Comparison of ENCODE assay signal across 8 cellular contexts in the genomic region with DNA sequence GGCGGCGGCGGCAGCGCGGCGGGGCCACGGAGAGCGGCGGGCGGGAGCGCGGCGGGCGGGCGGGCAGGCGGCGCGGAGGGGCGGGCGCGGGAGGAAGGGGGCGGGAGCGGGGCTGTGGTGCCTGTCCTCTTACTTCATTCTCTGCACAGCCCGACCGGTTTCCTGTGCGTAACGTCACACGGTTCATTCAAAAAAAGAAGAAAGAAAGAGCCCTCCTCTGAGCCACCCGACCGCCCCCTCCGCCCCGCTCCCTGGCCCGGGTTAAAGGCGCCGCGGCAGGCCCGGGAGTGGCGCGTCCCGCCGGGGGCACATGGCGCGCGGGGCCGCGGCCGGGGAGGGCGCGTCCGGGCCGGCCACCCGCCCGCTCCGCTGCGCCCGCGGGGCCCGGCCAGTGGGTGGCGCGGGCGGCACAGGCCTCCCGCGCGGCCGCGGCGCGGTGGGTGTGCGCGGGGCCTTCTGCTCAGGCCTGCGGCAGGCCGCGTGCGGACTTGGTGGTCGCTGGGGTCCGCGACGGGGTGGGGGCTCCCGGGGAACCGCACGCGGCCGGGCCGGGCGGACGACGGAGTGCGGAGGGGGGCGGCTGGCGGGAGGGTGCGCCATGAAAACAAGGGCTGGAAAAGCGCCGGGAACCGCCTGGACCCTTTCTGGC. TPM values are rescaled to one million over a fixed set of nuclear protein-coding genes. Genes with fewer than 3 reads are reported as not detected.
DNase-seq lines count a peak whose midpoint lies in the region; ATAC-seq and TF ChIP-seq lines count a peak whose summit lies in the region.

No MANE protein-coding gene starts in this region.

- POLR2A ChIA-PET in HCT116 (lab: Charles Lee) = no interaction called here

- H4K91ac ChIP-seq in trophoblast cell (ENCODE audit: low read depth, low read length) = peak overlapping the region; percentile 74

- CTCF ChIA-PET in HCT116 (lab: Charles Lee) = interaction anchor here (1.7 kb wide), 1 partner anchor 188 kb away, joined by 4 read pairs; no protein-coding TSS in a partner anchor

- intact Hi-C loops in HCT116 (cut with micrococcal nuclease) (loop anchor here (5.0 to 10.0 kb wide), 2 partner anchors 117 to 835 kb away; no protein-coding TSS in a partner anchor), Right ventricle myocardium superior (cut with DNase I) (loop anchor here (2.0 to 5.0 kb wide), 2 partner anchors 188 to 303 kb away; no protein-coding TSS in a partner anchor), transverse colon (cut with DNase I; ENCODE audit: low total_unique reads) (loop anchor here (5.0 kb wide), 1 partner anchor 188 kb away; no protein-coding TSS in a partner anchor)

- peaks cover 5 to 24% of the 10 kb centered on the region in 2 experiments; a peak in 2 of 4 replicates for H3K4me1 ChIP-seq in HCT116 (ENCODE audit: control insufficient read depth in 1 of 2, insufficient read depth in 2 of 2, low read length in 2 of 2)
- peaks cover 5% of the 10 kb centered on the region; the same call in 1 of the 2 replicates for H3K4me1 ChIP-seq in MM.1S (ENCODE audit: low read length)
- H3K4me1 ChIP-seq in trophoblast cell (ENCODE audit: control insufficient read depth in 1 of 2, insufficient read depth in 2 of 2, low read length in 2 of 2) = peaks cover 10 to 15% of the 10 kb centered on the region in 2 experiments
- peaks cover 3 to 39% (median 24%) of the 10 kb centered on the region in 4 donors for H3K4me1 ChIP-seq in transverse colon

- no peak overlapping the region for H2AK5ac ChIP-seq in trophoblast cell (ENCODE audit: low read length)

- H3K4me3 ChIP-seq in HCT116 (replicated peaks in 1 of 2; ENCODE audit: low read depth in 1 of 2, low read length in 2 of 2) (peak overlapping the region; percentile 68 to 69), MM.1S (ENCODE audit: low read length) (peak overlapping the region; percentile 58), trophoblast cell (ENCODE audit: low read depth, low read length) (peak overlapping the region; percentile 74), transverse colon (peak overlapping the region; percentile 22 to 89 (median 72))

- H3K36me3 ChIP-seq in HCT116 (ENCODE audit: control insufficient read depth in 1 of 2, insufficient read depth in 2 of 2, low read length in 2 of 2) = no peaks in the 10 kb centered on the region
- H3K36me3 ChIP-seq in MM.1S (replicated peaks; ENCODE audit: insufficient read depth, low read length) = no peaks in the 10 kb centered on the region
- no peaks in the 10 kb centered on the region for H3K36me3 ChIP-seq in trophoblast cell (ENCODE audit: control insufficient read depth in 1 of 2, insufficient read depth in 2 of 2, low read length in 2 of 2)
- no peaks in the 10 kb centered on the region for H3K36me3 ChIP-seq in transverse colon

- H4K12ac ChIP-seq in trophoblast cell (ENCODE audit: low read depth, low read length) = peak overlapping the region; percentile 67

- TF ChIP-seq POLR2A in HCT116 (IDR thresholded peaks at IDR 0.05; ENCODE audit: borderline replicate concordance, extremely low read depth, insufficient read depth, insufficient read length) (no peak), transverse colon (IDR thresholded peaks at IDR 0.05) (peak; percentile 28)

- peaks cover 4% of the 10 kb centered on the region for H3K79me1 ChIP-seq in trophoblast cell (ENCODE audit: low read length)

- no peak overlapping the region for H2BK5ac ChIP-seq in trophoblast cell (ENCODE audit: low read depth, low read length, poor library complexity)

- ATAC-seq in HCT116 = peak; percentile 78
- peak; percentile 76 for ATAC-seq in Right ventricle myocardium superior (ENCODE audit: poor library complexity)

- peak overlapping the region; percentile 59 for H3K9ac ChIP-seq in HCT116 (ENCODE audit: low read length)
- H3K9ac ChIP-seq in MM.1S (ENCODE audit: low read length) = peak overlapping the region; percentile 87
- H3K9ac ChIP-seq in trophoblast cell (ENCODE audit: low read length) = peak overlapping the region; percentile 55

- no TSS peak for BruUV-seq in HCT116 (replicated peaks; lab: Mats Ljungman, UMichigan)

- peak overlapping the region; percentile 86 for H3K14ac ChIP-seq in trophoblast cell (ENCODE audit: low read length)

- H3K27me3 ChIP-seq in HCT116 (ENCODE audit: insufficient read depth, low read length) (0 out of 2 replicates have a peak, but pooled peaks cover 7% of the 10 kb centered on the region), MM.1S (replicated peaks; ENCODE audit: insufficient read depth, low read length) (no peaks in the 10 kb centered on the region), trophoblast cell (ENCODE audit: insufficient read depth, low read length) (peaks cover 13% of the 10 kb centered on the region), transverse colon (no peaks in the 10 kb centered on the region)

- no peak overlapping the region for H2BK12ac ChIP-seq in trophoblast cell (ENCODE audit: low read length)

- in situ Hi-C loops in transverse colon (cut with MboI; ENCODE audit: low pct_ligation_motif_present in 1 of 4, low pct_unique_long_range_greater_than_20kb in 1 of 4, low sequenced_read_pairs in 3 of 4) = loop anchor here in 2 of 4 donors (10.0 kb wide), 2 partner anchors 185 to 305 kb away; no protein-coding TSS in a partner anchor

- peaks cover 2% of the 10 kb centered on the region for H3K36me3 Mint-ChIP-seq in activated naive CD8-positive, alpha-beta T cell

- no peak for TF ChIP-seq RAD21 in HCT116 (IDR thresholded peaks at IDR 0.05; ENCODE audit: low read depth)

- H3K4ac ChIP-seq in trophoblast cell (ENCODE audit: low read depth, low read length) = no peak overlapping the region

- H3K9me2 ChIP-seq in HCT116 (ENCODE audit: insufficient read depth) (no peaks in the 10 kb centered on the region), MM.1S (replicated peaks; ENCODE audit: insufficient read depth, low read length) (no peaks in the 10 kb centered on the region)

- TF ChIP-seq CTCF in HCT116 (IDR thresholded peaks at IDR 0.05 in 2 of 3, conservative IDR thresholded peaks at IDR 0.05 in 1 of 3; ENCODE audit: borderline replicate concordance in 1 of 3, insufficient read depth in 1 of 3, low read depth in 2 of 3, low read length in 2 of 3) = no peak
- TF ChIP-seq CTCF in MM.1S (IDR thresholded peaks at IDR 0.05; ENCODE audit: low read length) = no peak
- TF ChIP-seq CTCF in transverse colon (IDR thresholded peaks at IDR 0.05) = no peak

- peaks cover 34% of the 10 kb centered on the region for H3K4me1 Mint-ChIP-seq in activated naive CD8-positive, alpha-beta T cell (ENCODE audit: low read depth)

- RAD21 ChIA-PET in HCT116 (lab: Charles Lee; ENCODE audit: low non-redundant PET in 1 of 2, low total read pairs in 2 of 2, uncharacterized antibody in 2 of 2, unreplicated experiment in 2 of 2) = interaction anchor here in 1 of 2 experiments (0.5 kb wide), 1 partner anchor 23 kb away, joined by 3 read pairs; no protein-coding TSS in a partner anchor

- H3F3A ChIP-seq in MM.1S (ENCODE audit: insufficient read depth, low read length) = peaks cover 22% of the 10 kb centered on the region

- H3K18ac ChIP-seq in trophoblast cell (ENCODE audit: low read length) = peak overlapping the region; percentile 83

- H3K27me3 Mint-ChIP-seq in activated naive CD8-positive, alpha-beta T cell = no peaks in the 10 kb centered on the region

- no peaks in the 10 kb centered on the region for H4K20me1 ChIP-seq in HCT116 (ENCODE audit: insufficient read depth)
- no peaks in the 10 kb centered on the region for H4K20me1 ChIP-seq in MM.1S (ENCODE audit: insufficient read depth, low read length)

- TF ChIP-seq EP300 in transverse colon (IDR thresholded peaks at IDR 0.05; ENCODE audit: low read depth) = no peak

- H3K23ac ChIP-seq in trophoblast cell (ENCODE audit: low read length) = no peak overlapping the region

- no CpG with 5 or more reads among the region's 94 CpGs for WGBS in trophoblast cell (ENCODE audit: extremely low coverage, insufficient coverage, insufficient read length)
- WGBS in transverse colon (ENCODE audit: low coverage in 1 of 2), 2 donors = 0% methylated on average over 3 of the region's 94 CpGs; no CpG with 5 or more reads in 1 of the 2 donors

- no peak overlapping the region for H2BK120ac ChIP-seq in trophoblast cell (ENCODE audit: insufficient read depth, low read length, poor library complexity)

- no peak overlapping the region for H2AFZ ChIP-seq in HCT116 (ENCODE audit: low read depth, low read length, poor library complexity, severe bottlenecking)
- H2AFZ ChIP-seq in MM.1S (ENCODE audit: low read length) = peak overlapping the region; percentile 44
- peak overlapping the region; percentile 96 for H2AFZ ChIP-seq in trophoblast cell (ENCODE audit: insufficient read depth, low read length, poor library complexity)

- H3K9me3 Mint-ChIP-seq in activated naive CD8-positive, alpha-beta T cell (ENCODE audit: low read depth) = no peaks in the 10 kb centered on the region

- peak overlapping the region; percentile 98 for H3K4me2 ChIP-seq in HCT116 (ENCODE audit: low read length)
- H3K4me2 ChIP-seq in MM.1S (ENCODE audit: low read depth, low read length) = peak overlapping the region; percentile 64
- peak overlapping the region; percentile 90 for H3K4me2 ChIP-seq in trophoblast cell (ENCODE audit: low read length)

- H3K27ac ChIP-seq in HCT116 (ENCODE audit: low read depth, low read length) (peak overlapping the region; percentile 43; the same call in 1 of the 2 replicates), MM.1S (ENCODE audit: low read length) (peak overlapping the region; percentile 75; the same call in 1 of the 2 replicates), trophoblast cell (ENCODE audit: low read depth, low read length) (peak overlapping the region; percentile 48), transverse colon (peak overlapping the region; percentile 91 to 94 (median 92))

- peak overlapping the region; percentile 41 for H4K8ac ChIP-seq in trophoblast cell (ENCODE audit: low read depth, low read length)

- no peaks in the 10 kb centered on the region for H3K79me2 ChIP-seq in HCT116 (ENCODE audit: insufficient read depth, low read length)
- peaks cover 45% of the 10 kb centered on the region for H3K79me2 ChIP-seq in MM.1S (ENCODE audit: low read length)
- no peaks in the 10 kb centered on the region for H3K79me2 ChIP-seq in trophoblast cell (ENCODE audit: control insufficient read depth, insufficient read depth, low read length, poor library complexity)

- peak overlapping the region; percentile 83 for H3K4me3 Mint-ChIP-seq in activated naive CD8-positive, alpha-beta T cell

- peak overlapping the region; percentile 92 for H3K27ac Mint-ChIP-seq in activated naive CD8-positive, alpha-beta T cell

- peak; percentile 90 for DNase-seq in GM03348 (ENCODE audit: low spot score)
- peak; percentile 29 for DNase-seq in HCT116 (ENCODE audit: low read depth, low spot score)
- peak; percentile 90 for DNase-seq in MM.1S
- DNase-seq in SKM-1 (lab: John Stamatoyannopoulos, UW; ENCODE audit: unreplicated experiment) = peak; percentile 51
- peak; percentile 90 for DNase-seq in Right ventricle myocardium superior
- DNase-seq in trophoblast cell = peak; percentile 64 to 80
- peak; percentile 90 for DNase-seq in transverse colon

- no peaks in the 10 kb centered on the region for H3K9me3 ChIP-seq in HCT116 (ENCODE audit: control insufficient read depth in 1 of 2, insufficient read depth in 1 of 2, low read depth in 1 of 2, low read length in 2 of 2)
- no peaks in the 10 kb centered on the region for H3K9me3 ChIP-seq in MM.1S (replicated peaks; ENCODE audit: insufficient read depth, low read length)
- H3K9me3 ChIP-seq in trophoblast cell (ENCODE audit: insufficient read depth, low read depth, low read length) = peaks cover 4% of the 10 kb centered on the region
- H3K9me3 ChIP-seq in transverse colon = no peaks in the 10 kb centered on the region

RNA-seq across cellular contexts. Expression of a gene that starts 0.6 kb away (rescaled TPM):
- 2.5 TPM for total RNA-seq in HCT116 (2021; ENCODE audit: unreplicated experiment)
- 0.37 and 0.44 TPM in 2 replicates for polyA plus RNA-seq in HCT116 (2012)
- total RNA-seq in Right ventricle myocardium superior = 9.0 TPM
- polyA plus RNA-seq in trophoblast cell (2013) = 5.8 and 6.5 TPM in 2 replicates
- 10 to 100 TPM; 14.3 to 34.8 (median 23.5) TPM for total RNA-seq in transverse colon

RNA-seq across cellular contexts. Expression of a gene that starts 46.8 kb away (rescaled TPM):
- total RNA-seq in HCT116 (2021; ENCODE audit: unreplicated experiment) = 68.6 TPM
- 34.1 and 43.0 TPM in 2 replicates for polyA plus RNA-seq in HCT116 (2012)
- 29.2 TPM for total RNA-seq in Right ventricle myocardium superior
- 24.9 and 25.3 TPM in 2 replicates for polyA plus RNA-seq in trophoblast cell (2013)
- total RNA-seq in transverse colon = 10 to 100 TPM; 13.1 to 37.2 (median 28.3) TPM

Comparison
In these comparisons a context has a peak if more than half of its experiments do, and no peak if none do; other contexts are left out.
1. Peak in every context shown above with its lines: DNase-seq, ATAC-seq, H3K4me3 ChIP-seq and H3K27ac ChIP-seq.
2. DNase-seq: peak in every context shown above with its lines; median percentile 90 in GM03348; 90 in MM.1S; 90 in Right ventricle myocardium superior; 90 in transverse colon; 72 in trophoblast cell; 51 in SKM-1; 29 in HCT116.